In genomic region chr3:58059349-58060321, GRCh38 we compare ENCODE assay signal across 1 cellular context.
TF ChIP-seq lines count a peak whose summit lies in the region.

No MANE protein-coding gene starts in this region.

TF ChIP-seq in K562, 482 proteins besides CTCF, POLR2A, EP300 and RAD21 (continued from another document and continues in another):
- TF ChIP-seq ATF4 (CRISPR knock-in tag; IDR thresholded peaks at IDR 0.05) (peak; percentile 87), HNRNPLL (IDR thresholded peaks at IDR 0.05; ENCODE audit: low read depth, low read length, poor library complexity, severe bottlenecking) (no peak), BRCA1 (IDR thresholded peaks at IDR 0.05) (no peak), BRCA1 (CRISPR knock-in tag; IDR thresholded peaks at IDR 0.05) (no peak), THRB (CRISPR knock-in tag; conservative IDR thresholded peaks at IDR 0.05) (no peak), VEZF1 (CRISPR knock-in tag; IDR thresholded peaks at IDR 0.05) (peak; percentile 48; the same call in 1 of the 2 replicates), ZNF143 (CRISPR knock-in tag; IDR thresholded peaks at IDR 0.05) (no peak), MAFG (tag; conservative IDR thresholded peaks at IDR 0.05) (no peak), ZNF41 (CRISPR knock-in tag; conservative IDR thresholded peaks at IDR 0.05) (no peak), TGIF2 (CRISPR knock-in tag; IDR thresholded peaks at IDR 0.05) (no peak), ZNF212 (CRISPR knock-in tag; IDR thresholded peaks at IDR 0.05) (no peak), COPS2 (conservative IDR thresholded peaks at IDR 0.05) (no peak), ZNF408 (CRISPR knock-in tag; IDR thresholded peaks at IDR 0.05; ENCODE audit: low read depth) (no peak), NR2F6 (CRISPR knock-in tag; IDR thresholded peaks at IDR 0.05) (no peak), L3MBTL2 (IDR thresholded peaks at IDR 0.05) (no peak), NCOA1 (IDR thresholded peaks at IDR 0.05; ENCODE audit: low read depth) (peak; percentile 21; the same call in 1 of the 2 replicates), BDP1 (IDR thresholded peaks at IDR 0.05; ENCODE audit: insufficient read depth, insufficient read length) (no peak), PTBP1 (IDR thresholded peaks at IDR 0.05; ENCODE audit: low read depth, low read length) (no peak), SIN3A (IDR thresholded peaks at IDR 0.05; ENCODE audit: borderline replicate concordance in 2 of 2, control insufficient read depth in 1 of 2, low read depth in 2 of 2, low read length in 2 of 2) (no peak), ZBTB34 (CRISPR knock-in tag; IDR thresholded peaks at IDR 0.05) (no peak), POLR2AphosphoS5 (IDR thresholded peaks at IDR 0.05; ENCODE audit: control insufficient read depth, insufficient read depth, low read depth, low read length) (peak; percentile 30; the same call in 1 of the 2 replicates), ZNF311 (CRISPR knock-in tag; IDR thresholded peaks at IDR 0.05) (no peak), GTF2A2 (tag; IDR thresholded peaks at IDR 0.05) (no peak), C11orf30 (IDR thresholded peaks at IDR 0.05; ENCODE audit: low read depth) (no peak), ZKSCAN3 (CRISPR knock-in tag; IDR thresholded peaks at IDR 0.05) (no peak), TEAD4 (IDR thresholded peaks at IDR 0.05; ENCODE audit: low read length) (peak; percentile 76), TEAD4 (CRISPR knock-in tag; IDR thresholded peaks at IDR 0.05; ENCODE audit: borderline replicate concordance) (no peak), ZNF57 (CRISPR knock-in tag; IDR thresholded peaks at IDR 0.05) (no peak), DIDO1 (tag; IDR thresholded peaks at IDR 0.05; ENCODE audit: low read depth) (no peak), ATF6 (CRISPR knock-in tag; IDR thresholded peaks at IDR 0.05) (no peak), ZFP91 (CRISPR knock-in tag; IDR thresholded peaks at IDR 0.05) (no peak), ZNF354B (CRISPR knock-in tag; IDR thresholded peaks at IDR 0.05) (no peak), FOSL1 (tag; conservative IDR thresholded peaks at IDR 0.05) (peak; percentile 52; the same call in 1 of the 2 replicates), GABPB1 (CRISPR knock-in tag; IDR thresholded peaks at IDR 0.05) (no peak), ZNF609 (CRISPR knock-in tag; IDR thresholded peaks at IDR 0.05; ENCODE audit: borderline replicate concordance) (no peak), RBM14 (IDR thresholded peaks at IDR 0.05; ENCODE audit: borderline replicate concordance, insufficient read depth, low read depth, low read length) (no peak), PHF21A (IDR thresholded peaks at IDR 0.05; ENCODE audit: borderline replicate concordance, low read depth) (no peak), NFYB (IDR thresholded peaks at IDR 0.05; ENCODE audit: extremely low read depth, insufficient read length) (no peak), BRD4 (IDR thresholded peaks at IDR 0.05) (no peak), POLR3G (IDR thresholded peaks at IDR 0.05; ENCODE audit: extremely low read depth, insufficient read length, insufficient replicate concordance) (no peak), TAF1 (IDR thresholded peaks at IDR 0.05; ENCODE audit: control insufficient read depth, extremely low read depth, insufficient read depth, low read length, severe bottlenecking) (no peak), ZNF778 (CRISPR knock-in tag; IDR thresholded peaks at IDR 0.05) (no peak), ZNF511 (CRISPR knock-in tag; IDR thresholded peaks at IDR 0.05) (no peak), ILF3 (IDR thresholded peaks at IDR 0.05; ENCODE audit: borderline replicate concordance) (no peak), ARID4B (CRISPR knock-in tag; IDR thresholded peaks at IDR 0.05) (no peak), ZNF175 (CRISPR knock-in tag; IDR thresholded peaks at IDR 0.05; ENCODE audit: low read depth) (peak; percentile 79), ZBTB17 (CRISPR knock-in tag; IDR thresholded peaks at IDR 0.05) (no peak), ZKSCAN8 (CRISPR knock-in tag; IDR thresholded peaks at IDR 0.05) (no peak), NFATC3 (IDR thresholded peaks at IDR 0.05) (no peak), GTF2F1 (IDR thresholded peaks at IDR 0.05; ENCODE audit: low read depth, low read length) (no peak), FOXK1 (CRISPR knock-in tag; IDR thresholded peaks at IDR 0.05; ENCODE audit: borderline replicate concordance) (no peak), CXXC5 (CRISPR knock-in tag; IDR thresholded peaks at IDR 0.05) (peak; percentile 66), MYC (IDR thresholded peaks at IDR 0.05; ENCODE audit: low read depth, low read length) (peak; percentile 45; the same call in 1 of the 2 replicates), MYC (CRISPR knock-in tag; IDR thresholded peaks at IDR 0.05; ENCODE audit: borderline replicate concordance, low read depth) (no peak)
